In the genomic region with DNA sequence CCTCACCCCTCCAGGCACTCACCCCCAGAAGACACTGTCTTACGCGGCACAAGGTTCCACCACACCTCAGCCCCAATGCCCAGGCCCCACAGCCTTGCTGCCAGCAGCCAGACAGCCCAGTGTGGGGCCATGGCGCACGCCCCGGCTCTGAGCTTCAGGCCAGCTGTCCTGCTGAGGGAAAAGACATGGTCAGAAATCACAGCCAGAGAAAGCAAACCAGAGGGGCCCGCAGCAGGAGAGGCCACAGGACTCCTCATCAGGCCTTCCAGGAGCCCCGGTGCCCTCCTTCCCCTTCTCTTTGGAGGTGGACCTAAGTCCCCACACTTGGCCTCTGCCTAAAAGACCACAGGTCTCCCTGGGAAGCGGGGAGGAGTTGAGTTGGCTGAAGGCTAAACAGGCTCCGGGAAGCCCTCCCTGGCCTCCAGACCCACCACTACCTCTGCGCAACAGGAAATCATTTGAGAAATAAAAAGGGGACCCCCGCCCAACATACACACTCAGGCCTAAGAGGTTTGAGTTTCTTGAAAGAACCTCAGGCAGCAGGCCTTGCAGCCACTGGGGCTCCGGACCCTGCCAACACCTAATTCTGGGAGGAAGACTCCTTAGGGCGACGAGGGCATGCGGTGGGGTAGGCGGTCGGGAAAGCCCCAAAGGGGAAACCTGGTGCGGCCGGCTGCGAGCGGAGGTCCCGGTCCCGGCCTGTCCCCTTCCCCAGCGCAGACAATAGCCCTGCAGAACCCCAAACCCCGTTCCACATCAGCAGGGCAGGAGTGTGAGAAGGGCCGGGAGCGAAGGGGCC, we compare ENCODE assay signal across 8 cellular contexts. TPM values are rescaled to one million over a fixed set of nuclear protein-coding genes. Genes with fewer than 3 reads are reported as not detected.
A peak's percentile ranks its signal among the peaks of the same experiment; 100 is the strongest.
DNase-seq lines count a peak whose midpoint lies in the region; ATAC-seq and TF ChIP-seq lines count a peak whose summit lies in the region.

No MANE protein-coding gene starts in this region.

- H3K9me2 ChIP-seq in OCI-LY1 (ENCODE audit: low read depth, low read length) = no peaks in the 10 kb centered on the region

- H3K36me3 Mint-ChIP-seq in activated CD4-positive, alpha-beta T cell treated with anti-CD3 and anti-CD28 coated beads, Interleukin-2, amount 10 ng/mL, durations not matched to agents 24 days and 14 days (ENCODE audit: low read depth) = peaks cover 11% of the 10 kb centered on the region

- no peaks in the 10 kb centered on the region for H3K79me2 ChIP-seq in OCI-LY1 (ENCODE audit: insufficient read depth, low read length)

- no peak overlapping the region for H2AFZ ChIP-seq in OCI-LY1 (ENCODE audit: low read length)

- H3F3A ChIP-seq in OCI-LY1 (ENCODE audit: insufficient read depth, low read length) = no peaks in the 10 kb centered on the region

- intact Hi-C loops in activated CD4-positive, alpha-beta T cell treated with anti-CD3 and anti-CD28 coated beads, Interleukin-2, amount 10 ng/mL, durations not matched to agents 24 days and 14 days (cut with micrococcal nuclease) = loop anchor here (1.0 to 2.0 kb wide), 2 partner anchors 10 to 47 kb away; partner anchors contain the start of gene ANKRD39
- intact Hi-C loops in mucosa of descending colon (cut with DNase I, micrococcal nuclease) = loop anchor here in 1 of 2 donors (5.0 kb wide), 1 partner anchor 84 kb away; no protein-coding TSS in a partner anchor
- intact Hi-C loops in aorta (cut with DNase I) = loop anchor here in 1 of 2 donors (2.0 kb wide), 1 partner anchor 19 kb away; no protein-coding TSS in a partner anchor

- ATAC-seq in mucosa of descending colon (peak; percentile 4), aorta (ENCODE audit: low FRiP score) (no peak)

- peak overlapping the region; percentile 45 for H3K4me3 ChIP-seq in OCI-LY1 (ENCODE audit: low read depth, low read length, poor library complexity, severe bottlenecking)
- H3K4me3 ChIP-seq in mucosa of descending colon = peak overlapping the region; percentile 67
- H3K4me3 ChIP-seq in aorta (ENCODE audit: low read length in 2 of 2) = peak overlapping the region; percentile 89 to 96

- no peaks in the 10 kb centered on the region for H3K9me3 ChIP-seq in OCI-LY1 (ENCODE audit: low read length)
- no peaks in the 10 kb centered on the region for H3K9me3 ChIP-seq in mucosa of descending colon
- no peaks in the 10 kb centered on the region for H3K9me3 ChIP-seq in aorta (ENCODE audit: control insufficient read depth, low read length)

- TF ChIP-seq CTCF in OCI-LY1 (IDR thresholded peaks at IDR 0.05; ENCODE audit: low read length) (no peak), mucosa of descending colon (IDR thresholded peaks at IDR 0.05) (no peak)

- H3K27ac Mint-ChIP-seq in activated CD4-positive, alpha-beta T cell treated with anti-CD3 and anti-CD28 coated beads, Interleukin-2, amount 10 ng/mL, durations not matched to agents 24 days and 14 days = peak overlapping the region; percentile 84

- peak overlapping the region; percentile 64 for H3K4me2 ChIP-seq in OCI-LY1 (ENCODE audit: low read length)

- H4K20me1 ChIP-seq in OCI-LY1 (ENCODE audit: insufficient read depth, low read length) = no peaks in the 10 kb centered on the region

- H3K4me1 Mint-ChIP-seq in activated CD4-positive, alpha-beta T cell treated with anti-CD3 and anti-CD28 coated beads, Interleukin-2, amount 10 ng/mL, durations not matched to agents 24 days and 14 days = peaks cover 23% of the 10 kb centered on the region

- no peak for DNase-seq in activated CD4-positive, alpha-beta T cell treated with anti-CD3 and anti-CD28 coated beads, Interleukin-2, amount 10 ng/mL, durations not matched to agents 24 days and 14 days
- no peak for DNase-seq in activated CD4-positive, alpha-beta T cell treated with anti-CD3 and anti-CD28 coated beads for 48 hours
- DNase-seq in cerebellar cortex (ENCODE audit: low spot score) = peak; percentile 80
- DNase-seq in mucosa of descending colon = no peak
- DNase-seq in aorta = peak in 1 of 2 donors; percentile 52
- DNase-seq in effector CD8-positive, alpha-beta T cell (lab: John Stamatoyannopoulos, UW) = no peak
- DNase-seq in Kasumi-1 (lab: John Stamatoyannopoulos, UW) = no peak

- WGBS in aorta, 2 donors = 3 to 4% methylated on average over 27 of the region's 27 CpGs

- H3K4me3 Mint-ChIP-seq in activated CD4-positive, alpha-beta T cell treated with anti-CD3 and anti-CD28 coated beads, Interleukin-2, amount 10 ng/mL, durations not matched to agents 24 days and 14 days = peak overlapping the region; percentile 87

- 0 out of 2 replicates have a peak, but pooled peaks cover 12% of the 10 kb centered on the region for H3K27me3 ChIP-seq in OCI-LY1 (ENCODE audit: insufficient read depth, low read length)
- H3K27me3 ChIP-seq in aorta (ENCODE audit: control insufficient read depth in 1 of 2, insufficient read depth in 2 of 2, low read length in 1 of 2) = no peaks in the 10 kb centered on the region

- H3K36me3 ChIP-seq in OCI-LY1 (ENCODE audit: insufficient read depth, low read length) (no peaks in the 10 kb centered on the region), mucosa of descending colon (ENCODE audit: low read depth) (no peaks in the 10 kb centered on the region), aorta (ENCODE audit: control insufficient read depth in 1 of 2, insufficient read depth in 2 of 2, low read length in 1 of 2) (peaks cover 0 to 15% of the 10 kb centered on the region in 2 donors)

- no peak overlapping the region for H3K27ac ChIP-seq in OCI-LY1 (ENCODE audit: low read depth, low read length, poor library complexity, severe bottlenecking)
- peak overlapping the region in 1 of 2 donors; percentile 9 for H3K27ac ChIP-seq in aorta (ENCODE audit: low read depth in 1 of 2, low read length in 2 of 2)

- no peaks in the 10 kb centered on the region for H3K9me3 Mint-ChIP-seq in activated CD4-positive, alpha-beta T cell treated with anti-CD3 and anti-CD28 coated beads, Interleukin-2, amount 10 ng/mL, durations not matched to agents 24 days and 14 days

- peaks cover 10% of the 10 kb centered on the region for H3K27me3 Mint-ChIP-seq in activated CD4-positive, alpha-beta T cell treated with anti-CD3 and anti-CD28 coated beads, Interleukin-2, amount 10 ng/mL, durations not matched to agents 24 days and 14 days

- peaks cover 25% of the 10 kb centered on the region for H3K4me1 ChIP-seq in OCI-LY1 (ENCODE audit: insufficient read depth, low read length, severe bottlenecking)
- H3K4me1 ChIP-seq in mucosa of descending colon (ENCODE audit: low read depth) = peaks cover 27% of the 10 kb centered on the region
- H3K4me1 ChIP-seq in aorta (ENCODE audit: control insufficient read depth in 1 of 2, insufficient read depth in 2 of 2, low read length in 2 of 2) = no peaks in the 10 kb centered on the region

- H3K9ac ChIP-seq in OCI-LY1 (ENCODE audit: low read length) = no peak overlapping the region

RNA-seq across cellular contexts. Expression of gene SEMA4C, which starts 1.9 kb away (rescaled TPM):
- 23.8 and 26.1 TPM in 2 replicates for total RNA-seq in activated CD4-positive, alpha-beta T cell treated with anti-CD3 and anti-CD28 coated beads, Interleukin-2, amount 10 ng/mL, durations not matched to agents 24 days and 14 days
- total RNA-seq in mucosa of descending colon = 10 to 100 TPM; 14.4 to 83.8 (median 17.5) TPM
- total RNA-seq in aorta = 10 to 100 TPM; 49.6 to 55.6 TPM
- 10 to 100 TPM in 1 of 2 donors, 1 to 10 TPM in 1; 6.1 to 38.8 TPM for polyA plus RNA-seq in aorta

RNA-seq across cellular contexts. Expression of gene ANKRD39, which starts 10.1 kb away (rescaled TPM):
- 37.0 and 44.0 TPM in 2 replicates for total RNA-seq in activated CD4-positive, alpha-beta T cell treated with anti-CD3 and anti-CD28 coated beads, Interleukin-2, amount 10 ng/mL, durations not matched to agents 24 days and 14 days
- total RNA-seq in mucosa of descending colon (10 to 100 TPM; 11.2 to 14.1 (median 12.2) TPM), aorta (10 to 100 TPM in 1 of 2 donors, 1 to 10 TPM in 1; 10.0 to 12.7 TPM)
- polyA plus RNA-seq in aorta = 10 to 100 TPM; 14.0 to 20.5 TPM

RNA-seq across cellular contexts. Expression of gene ANKRD23, which starts 24.1 kb away (rescaled TPM):
- 6.7 and 8.4 TPM in 2 replicates for total RNA-seq in activated CD4-positive, alpha-beta T cell treated with anti-CD3 and anti-CD28 coated beads, Interleukin-2, amount 10 ng/mL, durations not matched to agents 24 days and 14 days
- total RNA-seq in mucosa of descending colon (1 to 10 TPM; 3.2 to 5.1 (median 4.9) TPM), aorta (1 to 10 TPM; 4.6 to 5.4 TPM)
- polyA plus RNA-seq in aorta = 1 to 10 TPM in 1 of 2 donors, not detected in 1; 5.3 TPM

RNA-seq across cellular contexts. Expression of gene CNNM3, which starts 51.9 kb away (rescaled TPM):
- 29.4 and 30.5 TPM in 2 replicates for total RNA-seq in activated CD4-positive, alpha-beta T cell treated with anti-CD3 and anti-CD28 coated beads, Interleukin-2, amount 10 ng/mL, durations not matched to agents 24 days and 14 days
- total RNA-seq in mucosa of descending colon (10 to 100 TPM; 21.2 to 35.5 (median 33.4) TPM), aorta (10 to 100 TPM; 11.1 to 16.8 TPM)
- 10 to 100 TPM in 1 of 2 donors, 1 to 10 TPM in 1; 2.9 to 10.2 TPM for polyA plus RNA-seq in aorta
